Comparison of ENCODE assay signal across 14 cellular contexts in the genomic region with DNA sequence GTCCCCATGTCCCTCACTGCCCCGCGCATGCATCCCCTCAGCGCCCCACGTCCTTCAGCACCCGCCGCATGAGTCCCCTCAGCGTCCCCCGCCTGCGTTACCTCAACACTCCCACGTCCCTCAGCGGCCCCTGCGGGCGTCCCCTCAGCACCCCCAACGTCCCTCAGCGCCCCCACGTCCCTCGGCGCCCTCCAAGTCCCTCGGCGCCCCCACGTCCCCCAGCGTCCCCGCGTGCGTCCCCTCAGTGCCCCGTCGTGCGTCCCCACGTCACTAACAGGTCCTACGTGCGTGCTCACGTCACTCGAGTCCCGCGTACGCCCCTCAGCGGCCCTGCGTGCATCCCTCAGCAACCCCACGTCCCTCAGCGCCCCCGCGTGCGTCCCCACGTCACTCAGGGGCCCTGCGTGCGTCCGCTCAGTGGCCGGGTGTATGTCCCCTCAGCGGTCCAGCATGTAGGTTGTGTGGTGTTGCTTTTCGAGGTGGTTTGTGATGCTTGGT.
"Had no signal": no experiment of that assay in that cellular context is flagged by ENCODE, and none has a peak within 500 bp of the region (broad histone marks: within the 10 kb centered on the region; RNA-seq: fewer than 3 reads in every experiment).

No MANE protein-coding gene starts in this region.

- H3K36me3 ChIP-seq: cardiac muscle cell, colonic mucosa, esophagus squamous epithelium, SJSA1, tibial nerve had no signal

- H3K9me3 Mint-ChIP-seq: activated CD4-positive, alpha-beta T cell treated with anti-CD3 and anti-CD28 coated beads, Interleukin-2, amount 10 ng/mL, durations not matched to agents 7 days and 5 days; activated T-helper 2 cell treated with anti-CD3 and anti-CD28 coated beads, Interferon-gamma antibody, Interleukin-2, Interleukin-4, amounts not matched to agents 10 μg/mL and 5 μg/mL and 100 μg/mL, durations not matched to agents 14 hours and 24 hours and 36 hours; mesothelial cell of epicardium; nephron progenitor cell; T-helper 2 cell treated with Interferon-gamma antibody and Interleukin-4, amounts not matched to agents 5 μg/mL and 100 μg/mL, for 36 hours had no signal

- H3K27ac ChIP-seq: cardiac muscle cell, colonic mucosa, SJSA1 had no signal

- H3K4me1 ChIP-seq: colonic mucosa, SJSA1 had no signal

- H3K27ac Mint-ChIP-seq: activated CD4-positive, alpha-beta T cell treated with anti-CD3 and anti-CD28 coated beads, Interleukin-2, amount 10 ng/mL, durations not matched to agents 7 days and 5 days; activated T-helper 2 cell treated with anti-CD3 and anti-CD28 coated beads, Interferon-gamma antibody, Interleukin-2, Interleukin-4, amounts not matched to agents 10 μg/mL and 5 μg/mL and 100 μg/mL, durations not matched to agents 14 hours and 24 hours and 36 hours; mesothelial cell of epicardium; nephron progenitor cell; T-helper 2 cell treated with Interferon-gamma antibody and Interleukin-4, amounts not matched to agents 5 μg/mL and 100 μg/mL, for 36 hours had no signal

- H3K4me3 Mint-ChIP-seq: activated CD4-positive, alpha-beta T cell treated with anti-CD3 and anti-CD28 coated beads, Interleukin-2, amount 10 ng/mL, durations not matched to agents 7 days and 5 days; mesothelial cell of epicardium; T-helper 2 cell treated with Interferon-gamma antibody and Interleukin-4, amounts not matched to agents 5 μg/mL and 100 μg/mL, for 36 hours had no signal

- H3K36me3 Mint-ChIP-seq: mesothelial cell of epicardium had no signal

- H3K9me3 ChIP-seq: colonic mucosa, esophagus squamous epithelium, SJSA1, tibial nerve had no signal

- H3K4me3 ChIP-seq: cardiac muscle cell, colonic mucosa, esophagus squamous epithelium, SJSA1, tibial nerve had no signal

- DNase-seq: activated CD4-positive, alpha-beta T cell treated with anti-CD3 and anti-CD28 coated beads, Interleukin-2, amount 10 ng/mL, durations not matched to agents 7 days and 5 days; activated naive CD4-positive, alpha-beta T cell treated with anti-CD3 and anti-CD28 coated beads, Interleukin-2, amount 50 U/mL, for 16 hours; colonic mucosa; esophagus squamous epithelium; hypothalamus; kidney glomerular epithelial cell; nephron progenitor cell; stimulated activated CD4-positive, alpha-beta T cell treated with anti-CD3 and anti-CD28 coated beads, Interleukin-12 subunit alpha, Interleukin-12 subunit beta, amount 100 ng/mL, for 4 hours had no signal

- H3K27me3 ChIP-seq: cardiac muscle cell, colonic mucosa, esophagus squamous epithelium, SJSA1, tibial nerve had no signal
